ENCODE assay signal across 10 cellular contexts in the genomic region with DNA sequence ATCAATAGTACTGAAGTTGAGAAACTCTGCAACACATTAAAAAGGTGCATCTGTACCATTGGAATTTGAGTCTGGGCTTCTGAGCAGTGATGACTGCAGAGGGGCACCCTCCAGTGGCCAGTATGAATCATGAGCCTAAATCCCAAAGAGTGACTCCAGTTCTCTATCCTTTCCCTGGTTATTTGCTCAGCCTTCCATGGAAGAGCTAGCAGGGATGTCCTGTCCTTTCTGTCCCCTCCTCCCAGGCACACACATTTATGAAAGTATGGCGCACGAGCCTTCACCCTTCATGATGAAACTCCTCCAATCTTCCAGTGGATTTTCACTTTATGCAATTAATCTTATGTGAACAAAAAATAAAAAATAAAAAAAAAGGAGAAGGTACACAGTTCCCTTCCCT.
A peak's percentile ranks its signal among the peaks of the same experiment; 100 is the strongest.
DNase-seq lines count a peak whose midpoint lies in the region; ATAC-seq and TF ChIP-seq lines count a peak whose summit lies in the region.
"Had no signal": no experiment of that assay in that cellular context is flagged by ENCODE, and none has a peak within 500 bp of the region (broad histone marks: within the 10 kb centered on the region; RNA-seq: fewer than 3 reads in every experiment).

No MANE protein-coding gene starts in this region.

- no peak for TF ChIP-seq CTCF in Calu3 (IDR thresholded peaks at IDR 0.05; ENCODE audit: unreplicated experiment)

- H3K4me3 ChIP-seq in adipocyte (ENCODE audit: low read length) = no peak overlapping the region
- H3K4me3 ChIP-seq in naive thymus-derived CD4-positive, alpha-beta T cell (ENCODE audit: low read length) = no peak overlapping the region
- H3K4me3 ChIP-seq: psoas muscle had no signal

- POLR2A ChIA-PET in naive thymus-derived CD4-positive, alpha-beta T cell (lab: Charles Lee) = interaction anchor here (1.1 kb wide), 1 partner anchor 255 kb away, joined by 3 read pairs; a partner anchor contains a TSS

- CTCF ChIA-PET in Calu3 (lab: Charles Lee) = interaction anchor here (0.7 kb wide), 1 partner anchor 255 kb away, joined by 7 read pairs; a partner anchor contains a TSS
- CTCF ChIA-PET in naive thymus-derived CD4-positive, alpha-beta T cell (lab: Charles Lee) = interaction anchor here (0.5 to 5.3 kb wide), 8 partner anchors 9 to 453 kb away, joined by 3 to 74 read pairs (median 3); a partner anchor contains a TSS

- intact Hi-C loops in Calu3 (cut with micrococcal nuclease; ENCODE audit: unreplicated experiment) = no loop called here
- intact Hi-C loops in naive thymus-derived CD4-positive, alpha-beta T cell (cut with micrococcal nuclease) = loop anchor here in 1 of 2 donors (10.0 kb wide), 1 partner anchor 320 kb away; a partner anchor contains a TSS

- H3K9me3 ChIP-seq in adipocyte (ENCODE audit: control insufficient read depth, low read length) = no peaks in the 10 kb centered on the region
- no peaks in the 10 kb centered on the region for H3K9me3 ChIP-seq in naive thymus-derived CD4-positive, alpha-beta T cell (ENCODE audit: control insufficient read depth in 2 of 3, low read length in 3 of 3)
- H3K9me3 ChIP-seq: psoas muscle had no signal

- peak; percentile 21 for DNase-seq in Calu3
- peak; percentile 16 for DNase-seq in HuH-7 (ENCODE audit: low spot score)
- peak; percentile 70 for DNase-seq in adipocyte (ENCODE audit: low read depth)
- peak; percentile 60 for DNase-seq in left kidney (ENCODE audit: low read depth, low spot score)
- no peak for DNase-seq in naive thymus-derived CD4-positive, alpha-beta T cell
- DNase-seq in KG1 (lab: John Stamatoyannopoulos, UW) = no peak
- no peak for DNase-seq in caudate nucleus (lab: John Stamatoyannopoulos, UW)
- no peak for DNase-seq in NCI-H1436 treated with DMSO at 0.1 percent for 48 hours (lab: John Stamatoyannopoulos, UW)
- DNase-seq: effector CD8-positive, alpha-beta T cell; psoas muscle had no signal

- no peaks in the 10 kb centered on the region for H3K36me3 ChIP-seq in adipocyte (ENCODE audit: control insufficient read depth, insufficient read depth, low read length, severe bottlenecking)
- H3K36me3 ChIP-seq in naive thymus-derived CD4-positive, alpha-beta T cell (ENCODE audit: control insufficient read depth in 2 of 3, insufficient read depth in 3 of 3, low read length in 3 of 3) = no peaks in the 10 kb centered on the region

- H3K9me3 Mint-ChIP-seq in Calu3 (ENCODE audit: low read depth, unreplicated experiment) = no peaks in the 10 kb centered on the region
- H3K9me3 Mint-ChIP-seq in naive thymus-derived CD4-positive, alpha-beta T cell = no peaks in the 10 kb centered on the region

- no peak overlapping the region for H3K9ac ChIP-seq in adipocyte (ENCODE audit: low read length)

- no peak overlapping the region for H3K27ac Mint-ChIP-seq in Calu3 (ENCODE audit: unreplicated experiment)
- no peak overlapping the region for H3K27ac Mint-ChIP-seq in naive thymus-derived CD4-positive, alpha-beta T cell

- H3K4me3 Mint-ChIP-seq in Calu3 (ENCODE audit: low read depth, unreplicated experiment) = no peak overlapping the region
- no peak overlapping the region for H3K4me3 Mint-ChIP-seq in naive thymus-derived CD4-positive, alpha-beta T cell

- BruUV-seq in Calu3 (replicated peaks; lab: Mats Ljungman, UMichigan) = no TSS peak

- no peak for ATAC-seq in naive thymus-derived CD4-positive, alpha-beta T cell
- ATAC-seq: psoas muscle had no signal

- H3K4me1 ChIP-seq in adipocyte (ENCODE audit: control insufficient read depth, insufficient read depth, low read length) = peaks cover 32% of the 10 kb centered on the region
- H3K4me1 ChIP-seq in naive thymus-derived CD4-positive, alpha-beta T cell (ENCODE audit: control insufficient read depth in 2 of 2, insufficient read depth in 2 of 2, low read length in 2 of 2) = peaks cover 0 to 10% of the 10 kb centered on the region in 2 donors
- H3K4me1 ChIP-seq: psoas muscle had no signal

- no peaks in the 10 kb centered on the region for H3K36me3 Mint-ChIP-seq in Calu3 (ENCODE audit: insufficient read depth, unreplicated experiment)
- H3K36me3 Mint-ChIP-seq in naive thymus-derived CD4-positive, alpha-beta T cell = no peaks in the 10 kb centered on the region

- H3K4me1 Mint-ChIP-seq in Calu3 (ENCODE audit: low read depth, unreplicated experiment) = no peaks in the 10 kb centered on the region
- H3K4me1 Mint-ChIP-seq in naive thymus-derived CD4-positive, alpha-beta T cell = peaks cover 6 to 56% (median 10%) of the 10 kb centered on the region in 7 donors

- H3K27me3 ChIP-seq in adipocyte (replicated peaks; ENCODE audit: control insufficient read depth, insufficient read depth, low read length) = no peaks in the 10 kb centered on the region
- no peaks in the 10 kb centered on the region for H3K27me3 ChIP-seq in naive thymus-derived CD4-positive, alpha-beta T cell (ENCODE audit: control insufficient read depth in 2 of 2, insufficient read depth in 2 of 2, low read length in 2 of 2)

- peaks cover 94% of the 10 kb centered on the region for H3K27me3 Mint-ChIP-seq in Calu3 (ENCODE audit: unreplicated experiment)
- H3K27me3 Mint-ChIP-seq in naive thymus-derived CD4-positive, alpha-beta T cell = peaks cover under 1 to 54% (median 14%) of the 10 kb centered on the region in 5 donors

- no peak overlapping the region for H3K27ac ChIP-seq in naive thymus-derived CD4-positive, alpha-beta T cell (ENCODE audit: low read depth, low read length)
- H3K27ac ChIP-seq in caudate nucleus (ENCODE audit: low read depth, low read length) = no peak overlapping the region
- H3K27ac ChIP-seq: psoas muscle had no signal

Comparison
In these comparisons a context has a peak if more than half of its experiments do, and no peak if none do; other contexts are left out.
1. DNase-seq: peak in Calu3 (single experiment), HuH-7 (single experiment), adipocyte (single experiment) and left kidney (single experiment); none in naive thymus-derived CD4-positive, alpha-beta T cell (0 of 9), KG1 (single experiment), caudate nucleus (0 of 61) and NCI-H1436 treated with DMSO at 0.1 percent for 48 hours (single experiment).